Comparison of ENCODE assay signal across 8 cellular contexts in the genomic region with DNA sequence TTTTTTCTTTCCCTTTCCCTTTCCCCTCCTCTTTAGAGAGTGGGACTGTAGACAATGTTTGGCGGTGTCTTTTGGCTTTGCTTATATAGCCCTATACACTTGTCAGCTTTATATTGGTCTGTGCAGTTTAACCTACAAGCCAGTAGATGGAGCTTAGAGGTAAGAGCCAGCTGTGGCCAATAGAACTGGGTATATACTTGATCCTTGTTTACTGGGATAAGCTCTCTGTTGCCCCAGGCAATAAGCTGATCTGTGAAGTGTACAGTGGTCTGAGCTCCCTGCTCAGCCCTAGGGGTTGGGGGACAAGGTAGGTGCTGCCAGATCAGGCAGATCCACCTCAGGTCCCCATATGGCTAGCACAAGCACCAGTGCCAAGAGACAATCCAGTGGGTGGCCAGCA.
DNase-seq lines count a peak whose midpoint lies in the region; ATAC-seq and TF ChIP-seq lines count a peak whose summit lies in the region.

No MANE protein-coding gene starts in this region.

- no peak for TF ChIP-seq POLR2A in adrenal gland (IDR thresholded peaks at IDR 0.05)

- H3K4me1 Mint-ChIP-seq in activated CD4-positive, alpha-beta memory T cell treated with anti-CD3 and anti-CD28 coated beads for 36 hours (ENCODE audit: low read depth): no peaks in the 10 kb centered on the region

- peak; percentile 72 for DNase-seq in DMS53 (lab: John Stamatoyannopoulos, UW)
- DNase-seq in NCI-H146 treated with DMSO at 0.1 percent for 48 hours (lab: John Stamatoyannopoulos, UW; ENCODE audit: unreplicated experiment): peak; percentile 25
- no peak for DNase-seq in adrenal gland
- peak; percentile 52 to 62 for DNase-seq in lung microvascular endothelial cell (ENCODE audit: low read depth in 2 of 2)
- no peak for DNase-seq in activated CD4-positive, alpha-beta memory T cell treated with anti-CD3 and anti-CD28 coated beads for 36 hours
- no peak for DNase-seq in MM.1S

- H3K9me3 Mint-ChIP-seq in activated CD4-positive, alpha-beta memory T cell treated with anti-CD3 and anti-CD28 coated beads for 36 hours: peaks cover 24% of the 10 kb centered on the region

- no peak overlapping the region for H2AFZ ChIP-seq in MM.1S (ENCODE audit: low read length)

- H3K27ac ChIP-seq in adrenal gland: no peak overlapping the region
- H3K27ac ChIP-seq in MM.1S (ENCODE audit: low read length): no peak overlapping the region

- no peaks in the 10 kb centered on the region for H3F3A ChIP-seq in MM.1S (ENCODE audit: insufficient read depth, low read length)

- no peak overlapping the region for H3K4me2 ChIP-seq in MM.1S (ENCODE audit: low read depth, low read length)

- H3K4me1 ChIP-seq in adrenal gland (replicated peaks in 1 of 2): no peaks in the 10 kb centered on the region
- H3K4me1 ChIP-seq in MM.1S (ENCODE audit: low read length): no peaks in the 10 kb centered on the region

- no peak for ATAC-seq in HG02885 (IDR thresholded peaks at IDR 0.05; ENCODE audit: poor library complexity, unreplicated experiment)
- ATAC-seq in HG03108 (IDR thresholded peaks at IDR 0.05; ENCODE audit: unreplicated experiment): no peak

- H3K27me3 ChIP-seq in adrenal gland (no peaks in the 10 kb centered on the region), MM.1S (replicated peaks; ENCODE audit: insufficient read depth, low read length) (no peaks in the 10 kb centered on the region)

- H3K4me3 ChIP-seq in adrenal gland (no peak overlapping the region), MM.1S (ENCODE audit: low read length) (no peak overlapping the region)

- H4K20me1 ChIP-seq in MM.1S (ENCODE audit: insufficient read depth, low read length): no peaks in the 10 kb centered on the region

- no peaks in the 10 kb centered on the region for H3K9me2 ChIP-seq in MM.1S (replicated peaks; ENCODE audit: insufficient read depth, low read length)

- H3K9me3 ChIP-seq in adrenal gland (replicated peaks in 1 of 3) (no peaks in the 10 kb centered on the region), MM.1S (replicated peaks; ENCODE audit: insufficient read depth, low read length) (no peaks in the 10 kb centered on the region)

- H3K9ac ChIP-seq in MM.1S (ENCODE audit: low read length): no peak overlapping the region

- TF ChIP-seq CTCF in adrenal gland (IDR thresholded peaks at IDR 0.05): peak in 5 of 6 experiments; percentile 19 to 50 (median 34)
- no peak; the same call in none of the 2 replicates for TF ChIP-seq CTCF in MM.1S (IDR thresholded peaks at IDR 0.05; ENCODE audit: low read length)

- WGBS in adrenal gland, 4 donors: 41 to 66% (median 46%) methylated on average over 1 of the region's 1 CpG

- H3K27ac Mint-ChIP-seq in activated CD4-positive, alpha-beta memory T cell treated with anti-CD3 and anti-CD28 coated beads for 36 hours: no peak overlapping the region

- POLR2A ChIA-PET in activated CD4-positive, alpha-beta memory T cell treated with anti-CD3 and anti-CD28 coated beads for 36 hours (lab: Charles Lee): no interaction called here

- H3K27me3 Mint-ChIP-seq in activated CD4-positive, alpha-beta memory T cell treated with anti-CD3 and anti-CD28 coated beads for 36 hours: no peaks in the 10 kb centered on the region

- no peaks in the 10 kb centered on the region for H3K36me3 ChIP-seq in adrenal gland (replicated peaks in 1 of 2)
- no peaks in the 10 kb centered on the region for H3K36me3 ChIP-seq in MM.1S (replicated peaks; ENCODE audit: insufficient read depth, low read length)

- CTCF ChIA-PET in activated CD4-positive, alpha-beta memory T cell treated with anti-CD3 and anti-CD28 coated beads for 36 hours (lab: Charles Lee): no interaction called here

- no peaks in the 10 kb centered on the region for H3K79me2 ChIP-seq in MM.1S (ENCODE audit: low read length)

- no peak overlapping the region for H3K4me3 Mint-ChIP-seq in activated CD4-positive, alpha-beta memory T cell treated with anti-CD3 and anti-CD28 coated beads for 36 hours

- intact Hi-C loops in adrenal gland (cut with DNase I): no loop called here
- intact Hi-C loops in activated CD4-positive, alpha-beta memory T cell treated with anti-CD3 and anti-CD28 coated beads for 36 hours (cut with micrococcal nuclease): no loop called here

- H3K36me3 Mint-ChIP-seq in activated CD4-positive, alpha-beta memory T cell treated with anti-CD3 and anti-CD28 coated beads for 36 hours: no peaks in the 10 kb centered on the region

Comparison
In these comparisons a context has a peak if more than half of its experiments do, and no peak if none do; other contexts are left out.
1. DNase-seq: peak in DMS53 (single experiment), NCI-H146 treated with DMSO at 0.1 percent for 48 hours (single experiment) and lung microvascular endothelial cell (2 of 2); none in adrenal gland (0 of 7), activated CD4-positive, alpha-beta memory T cell treated with anti-CD3 and anti-CD28 coated beads for 36 hours (single experiment) and MM.1S (single experiment).